11 cellular contexts compared by ENCODE assay signal in the genomic region with DNA sequence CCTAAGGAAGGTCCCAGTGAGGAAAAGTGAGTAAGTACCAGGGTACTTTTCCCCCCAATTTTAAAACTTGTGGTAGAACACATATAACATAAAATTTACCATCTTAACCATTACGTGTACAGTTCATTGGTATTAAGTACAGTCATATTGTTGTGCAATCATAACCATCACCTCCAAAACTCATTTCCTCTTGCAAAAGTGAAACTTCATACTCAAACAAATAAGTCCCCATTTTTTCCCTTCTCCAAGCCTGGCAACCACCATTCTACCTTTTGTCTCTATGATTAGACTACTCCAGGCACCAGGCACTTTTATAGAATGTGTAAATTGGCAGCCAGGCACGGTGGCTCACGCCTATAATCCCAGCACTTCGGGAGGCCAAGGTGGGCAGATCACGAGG. TPM values are rescaled to one million over a fixed set of nuclear protein-coding genes. Genes with fewer than 3 reads are reported as not detected.
DNase-seq lines count a peak whose midpoint lies in the region; TF ChIP-seq lines count a peak whose summit lies in the region.
"Had no signal": no experiment of that assay in that cellular context is flagged by ENCODE, and none has a peak within 500 bp of the region (broad histone marks: within the 10 kb centered on the region; RNA-seq: fewer than 3 reads in every experiment).

No MANE protein-coding gene starts in this region.

- DNase-seq in activated CD4-positive, alpha-beta memory T cell treated with anti-CD3 and anti-CD28 coated beads, Interleukin-2, amount 10 ng/mL, durations not matched to agents 7 days and 5 days: no peak
- DNase-seq in activated CD4-positive, alpha-beta memory T cell treated with anti-CD3 and anti-CD28 coated beads for 36 hours: no peak
- DNase-seq in HFFc6 (peak; percentile 9), NB4 (ENCODE audit: low read depth) (peak; percentile 66), lung microvascular endothelial cell (ENCODE audit: low read depth in 2 of 2) (peak; percentile 27 to 29), pons (ENCODE audit: low spot score) (no peak), brain microvascular endothelial cell (no peak)
- DNase-seq in stimulated activated naive CD4-positive, alpha-beta T cell treated with Interleukin-2 at 50 U/mL for 16 hours (lab: John Stamatoyannopoulos, UW): no peak
- DNase-seq: dorsolateral prefrontal cortex, posterior cingulate gyrus had no signal

- H3K4me1 Mint-ChIP-seq in activated CD4-positive, alpha-beta memory T cell treated with anti-CD3 and anti-CD28 coated beads, Interleukin-2, amount 10 ng/mL, durations not matched to agents 7 days and 5 days: peaks cover 39% of the 10 kb centered on the region
- peaks cover 18% of the 10 kb centered on the region for H3K4me1 Mint-ChIP-seq in activated CD4-positive, alpha-beta memory T cell treated with anti-CD3 and anti-CD28 coated beads for 36 hours (ENCODE audit: low read depth)
- H3K4me1 Mint-ChIP-seq in HFFc6 (ENCODE audit: low read depth): peaks cover 34% of the 10 kb centered on the region

- H3K36me3 Mint-ChIP-seq in activated CD4-positive, alpha-beta memory T cell treated with anti-CD3 and anti-CD28 coated beads, Interleukin-2, amount 10 ng/mL, durations not matched to agents 7 days and 5 days (ENCODE audit: low read depth): peaks cover 84% of the 10 kb centered on the region
- peaks cover 66% of the 10 kb centered on the region for H3K36me3 Mint-ChIP-seq in activated CD4-positive, alpha-beta memory T cell treated with anti-CD3 and anti-CD28 coated beads for 36 hours
- peaks cover 52% of the 10 kb centered on the region for H3K36me3 Mint-ChIP-seq in HFFc6 (ENCODE audit: low read depth)

- no peaks in the 10 kb centered on the region for H3K27me3 Mint-ChIP-seq in activated CD4-positive, alpha-beta memory T cell treated with anti-CD3 and anti-CD28 coated beads, Interleukin-2, amount 10 ng/mL, durations not matched to agents 7 days and 5 days
- no peaks in the 10 kb centered on the region for H3K27me3 Mint-ChIP-seq in activated CD4-positive, alpha-beta memory T cell treated with anti-CD3 and anti-CD28 coated beads for 36 hours
- H3K27me3 Mint-ChIP-seq in HFFc6 (ENCODE audit: insufficient read depth): no peaks in the 10 kb centered on the region

- H3K9me3 Mint-ChIP-seq in activated CD4-positive, alpha-beta memory T cell treated with anti-CD3 and anti-CD28 coated beads, Interleukin-2, amount 10 ng/mL, durations not matched to agents 7 days and 5 days: no peaks in the 10 kb centered on the region
- H3K9me3 Mint-ChIP-seq in activated CD4-positive, alpha-beta memory T cell treated with anti-CD3 and anti-CD28 coated beads for 36 hours: no peaks in the 10 kb centered on the region
- no peaks in the 10 kb centered on the region for H3K9me3 Mint-ChIP-seq in HFFc6

- H3K4me3 Mint-ChIP-seq in activated CD4-positive, alpha-beta memory T cell treated with anti-CD3 and anti-CD28 coated beads, Interleukin-2, amount 10 ng/mL, durations not matched to agents 7 days and 5 days: no peak overlapping the region
- no peak overlapping the region for H3K4me3 Mint-ChIP-seq in activated CD4-positive, alpha-beta memory T cell treated with anti-CD3 and anti-CD28 coated beads for 36 hours
- H3K4me3 Mint-ChIP-seq in HFFc6: no peak overlapping the region

- no peaks in the 10 kb centered on the region for H3K27me3 ChIP-seq in brain microvascular endothelial cell (replicated peaks)
- H3K27me3 ChIP-seq: dorsolateral prefrontal cortex had no signal

- peaks cover 5% of the 10 kb centered on the region for H3K36me3 ChIP-seq in brain microvascular endothelial cell (replicated peaks)

- H3K4me3 ChIP-seq in NB4 (ENCODE audit: low read depth, low read length) (no peak overlapping the region), brain microvascular endothelial cell (ENCODE audit: low read depth, low read length) (no peak overlapping the region)
- H3K4me3 ChIP-seq: dorsolateral prefrontal cortex, SK-N-MC had no signal

- CTCF ChIA-PET in activated CD4-positive, alpha-beta memory T cell treated with anti-CD3 and anti-CD28 coated beads, Interleukin-2, amount 10 ng/mL, durations not matched to agents 7 days and 5 days (lab: Charles Lee): interaction anchor here (1.0 kb wide), 1 partner anchor 24 kb away, joined by 5 read pairs; no protein-coding TSS in a partner anchor
- CTCF ChIA-PET in activated CD4-positive, alpha-beta memory T cell treated with anti-CD3 and anti-CD28 coated beads for 36 hours (lab: Charles Lee): interaction anchor here (1.9 kb wide), 2 partner anchors 26 to 49 kb away, joined by 8 to 10 read pairs; a partner anchor contains a TSS

- intact Hi-C loops in activated CD4-positive, alpha-beta memory T cell treated with anti-CD3 and anti-CD28 coated beads for 36 hours (cut with micrococcal nuclease): no loop called here

- H3K27ac ChIP-seq in brain microvascular endothelial cell: no peak overlapping the region
- H3K27ac ChIP-seq: dorsolateral prefrontal cortex, SK-N-MC had no signal

- TF ChIP-seq CTCF in HFFc6 (IDR thresholded peaks at IDR 0.05) (no peak), NB4 (IDR thresholded peaks at IDR 0.05; ENCODE audit: low read depth, low read length) (no peak), brain microvascular endothelial cell (IDR thresholded peaks at IDR 0.05; ENCODE audit: low read depth, low read length, missing control alignments) (no peak)

- H3K27ac Mint-ChIP-seq in activated CD4-positive, alpha-beta memory T cell treated with anti-CD3 and anti-CD28 coated beads, Interleukin-2, amount 10 ng/mL, durations not matched to agents 7 days and 5 days: peak overlapping the region; percentile 75
- no peak overlapping the region for H3K27ac Mint-ChIP-seq in activated CD4-positive, alpha-beta memory T cell treated with anti-CD3 and anti-CD28 coated beads for 36 hours
- peak overlapping the region; percentile 76 for H3K27ac Mint-ChIP-seq in HFFc6

- no peak for TF ChIP-seq POLR2A in NB4 (IDR thresholded peaks at IDR 0.05; ENCODE audit: extremely low read depth, insufficient read length)

- in situ Hi-C loops in brain microvascular endothelial cell (cut with HindIII; ENCODE audit: low pct_ligation_motif_present, low sequenced_read_pairs): no loop called here

- POLR2A ChIA-PET in activated CD4-positive, alpha-beta memory T cell treated with anti-CD3 and anti-CD28 coated beads, Interleukin-2, amount 10 ng/mL, durations not matched to agents 7 days and 5 days (lab: Charles Lee): interaction anchor here (1.4 to 11.0 kb wide), 4 partner anchors 11 to 51 kb away, joined by 3 to 83 read pairs (median 7); a partner anchor contains a TSS
- POLR2A ChIA-PET in activated CD4-positive, alpha-beta memory T cell treated with anti-CD3 and anti-CD28 coated beads for 36 hours (lab: Charles Lee): interaction anchor here (1.7 kb wide), 1 partner anchor 12 kb away, joined by 3 read pairs; a partner anchor contains a TSS

RNA-seq across cellular contexts. Expression of a gene that starts 12.2 kb away (rescaled TPM):
- 100 to 1,000 TPM; 158 to 167 TPM for total RNA-seq in activated CD4-positive, alpha-beta memory T cell treated with anti-CD3 and anti-CD28 coated beads, Interleukin-2, amount 10 ng/mL, durations not matched to agents 7 days and 5 days
- 100 to 1,000 TPM; 151 to 158 TPM for total RNA-seq in activated CD4-positive, alpha-beta memory T cell treated with anti-CD3 and anti-CD28 coated beads for 36 hours
- total RNA-seq in HFFc6 (2021; fragmentation: NEBNext Ultra II Directional; extraction: Animal tissue kit (Norgen Biotek cat#: 25700)): 100 to 1,000 TPM in 5 of 6 experiments, 10 to 100 TPM in 1; 85.5 to 210 (median 189) TPM
- total RNA-seq in lung microvascular endothelial cell: 22.6 and 60.6 TPM in 2 replicates

RNA-seq across cellular contexts. Expression of a gene that starts 27.5 kb away (rescaled TPM):
- 10 to 100 TPM; 31.3 to 32.8 TPM for total RNA-seq in activated CD4-positive, alpha-beta memory T cell treated with anti-CD3 and anti-CD28 coated beads, Interleukin-2, amount 10 ng/mL, durations not matched to agents 7 days and 5 days
- total RNA-seq in activated CD4-positive, alpha-beta memory T cell treated with anti-CD3 and anti-CD28 coated beads for 36 hours: 10 to 100 TPM; 39.9 to 41.4 TPM
- 10 to 100 TPM; 13.7 to 16.4 (median 14.2) TPM for total RNA-seq in HFFc6 (2021; fragmentation: NEBNext Ultra II Directional; extraction: Animal tissue kit (Norgen Biotek cat#: 25700))
- total RNA-seq in lung microvascular endothelial cell: 3.3 and 4.6 TPM in 2 replicates

RNA-seq across cellular contexts. Expression of a gene that starts 40.3 kb away (rescaled TPM):
- 10 to 100 TPM; 20.8 to 23.5 TPM for total RNA-seq in activated CD4-positive, alpha-beta memory T cell treated with anti-CD3 and anti-CD28 coated beads, Interleukin-2, amount 10 ng/mL, durations not matched to agents 7 days and 5 days
- total RNA-seq in activated CD4-positive, alpha-beta memory T cell treated with anti-CD3 and anti-CD28 coated beads for 36 hours: 10 to 100 TPM; 26.4 to 26.5 TPM
- 10 to 100 TPM; 12.7 to 18.8 (median 16.2) TPM for total RNA-seq in HFFc6 (2021; fragmentation: NEBNext Ultra II Directional; extraction: Animal tissue kit (Norgen Biotek cat#: 25700))
- total RNA-seq in lung microvascular endothelial cell: 8.7 and 10.5 TPM in 2 replicates

RNA-seq across cellular contexts. Expression of a gene that starts 47.0 kb away (rescaled TPM):
- total RNA-seq in activated CD4-positive, alpha-beta memory T cell treated with anti-CD3 and anti-CD28 coated beads, Interleukin-2, amount 10 ng/mL, durations not matched to agents 7 days and 5 days: 10 to 100 TPM; 71.3 to 75.2 TPM
- total RNA-seq in activated CD4-positive, alpha-beta memory T cell treated with anti-CD3 and anti-CD28 coated beads for 36 hours: 10 to 100 TPM; 71.1 to 74.3 TPM
- total RNA-seq in HFFc6 (2021; fragmentation: NEBNext Ultra II Directional; extraction: Animal tissue kit (Norgen Biotek cat#: 25700)): 10 to 100 TPM; 65.3 to 77.5 (median 72.1) TPM
- total RNA-seq in lung microvascular endothelial cell: 80.9 and 93.1 TPM in 2 replicates

RNA-seq across cellular contexts. Expression of a gene that starts 49.8 kb away (rescaled TPM):
- 10 to 100 TPM; 37.6 to 41.7 TPM for total RNA-seq in activated CD4-positive, alpha-beta memory T cell treated with anti-CD3 and anti-CD28 coated beads, Interleukin-2, amount 10 ng/mL, durations not matched to agents 7 days and 5 days
- 10 to 100 TPM; 45.0 to 45.8 TPM for total RNA-seq in activated CD4-positive, alpha-beta memory T cell treated with anti-CD3 and anti-CD28 coated beads for 36 hours
- 10 to 100 TPM; 11.2 to 15.7 (median 13.5) TPM for total RNA-seq in HFFc6 (2021; fragmentation: NEBNext Ultra II Directional; extraction: Animal tissue kit (Norgen Biotek cat#: 25700))
- 8.1 and 9.2 TPM in 2 replicates for total RNA-seq in lung microvascular endothelial cell

Comparison
In these comparisons a context has a peak if more than half of its experiments do, and no peak if none do; other contexts are left out.
1. DNase-seq: peak in HFFc6 (single experiment), NB4 (single experiment) and lung microvascular endothelial cell (2 of 2); none in activated CD4-positive, alpha-beta memory T cell treated with anti-CD3 and anti-CD28 coated beads, Interleukin-2, amount 10 ng/mL, durations not matched to agents 7 days and 5 days (single experiment), activated CD4-positive, alpha-beta memory T cell treated with anti-CD3 and anti-CD28 coated beads for 36 hours (single experiment), pons (single experiment), brain microvascular endothelial cell (single experiment) and stimulated activated naive CD4-positive, alpha-beta T cell treated with Interleukin-2 at 50 U/mL for 16 hours (single experiment).